In the genomic region with DNA sequence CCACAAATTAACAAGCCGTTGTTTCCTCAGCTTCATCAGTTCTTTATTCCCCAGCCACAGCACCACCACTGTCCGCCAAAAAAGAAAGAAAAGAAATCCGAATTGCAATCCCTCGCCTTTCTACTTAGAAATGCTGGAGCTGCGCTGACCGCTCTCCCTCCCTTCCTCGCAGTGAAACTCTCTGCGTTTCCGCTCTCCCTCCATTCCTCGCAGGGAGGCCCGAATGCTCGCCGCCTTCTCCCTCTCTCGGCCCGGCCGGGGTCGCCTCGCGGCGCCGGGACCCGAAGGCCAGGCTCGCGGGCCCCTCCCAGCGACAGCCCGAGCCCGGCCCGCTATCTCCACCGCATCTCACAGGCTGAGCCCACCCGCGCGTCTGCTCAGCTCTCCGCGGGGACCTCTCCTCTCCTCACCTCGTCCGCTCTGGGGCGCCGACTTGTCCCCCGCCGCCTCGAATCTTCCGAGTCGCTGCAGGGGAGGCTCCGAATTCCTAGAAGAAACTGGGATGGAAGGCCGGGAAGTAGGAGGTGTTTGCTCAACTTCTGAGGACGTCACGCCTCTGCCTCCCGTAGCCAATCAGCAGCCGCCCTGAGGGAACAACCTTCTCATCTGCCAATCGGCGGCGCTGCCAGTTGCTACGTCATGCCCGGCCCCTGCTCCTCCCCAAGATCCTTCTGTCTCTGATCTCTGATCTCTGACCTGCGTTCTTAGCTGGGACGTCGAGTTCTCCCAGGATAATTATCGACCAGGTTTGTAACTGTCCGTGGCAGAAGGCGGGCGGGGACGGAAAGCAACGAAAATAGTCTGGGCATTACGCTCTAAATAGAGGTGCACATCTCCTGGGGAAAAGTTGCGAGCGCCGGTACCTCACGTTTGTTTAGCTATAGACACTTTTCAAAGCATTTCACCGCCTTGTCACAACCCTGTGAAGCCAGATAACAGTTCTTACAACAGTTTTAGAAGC, we compare ENCODE assay signal across 8 cellular contexts. TPM values are rescaled to one million over a fixed set of nuclear protein-coding genes. Genes with fewer than 3 reads are reported as not detected.
A peak's percentile ranks its signal among the peaks of the same experiment; 100 is the strongest.
DNase-seq lines count a peak whose midpoint lies in the region; ATAC-seq and TF ChIP-seq lines count a peak whose summit lies in the region.

Gene AASS (minus strand): TSS at position 499 of the 961 bp plus-strand sequence. CDS start 10,523 bp downstream, outside the sequence.

- H4K20me1 ChIP-seq in smooth muscle cell (ENCODE audit: low read depth): peaks cover 22% of the 10 kb centered on the region

- ATAC-seq in GM18502 (IDR thresholded peaks at IDR 0.05; ENCODE audit: poor library complexity, unreplicated experiment): peak; percentile 100
- ATAC-seq in HG02943 (IDR thresholded peaks at IDR 0.05; ENCODE audit: low read depth, unreplicated experiment): peak; percentile 100

- H3K79me2 ChIP-seq in smooth muscle cell (ENCODE audit: low read depth): peaks cover 30% of the 10 kb centered on the region

- H3K9ac ChIP-seq in smooth muscle cell (ENCODE audit: low read depth): peak within 1 kb of the TSS; percentile 69

- H3K4me2 ChIP-seq in smooth muscle cell: peak within 1 kb of the TSS; percentile 97

- TF ChIP-seq CTCF in smooth muscle cell (IDR thresholded peaks at IDR 0.05; ENCODE audit: borderline replicate concordance, insufficient read depth, poor library complexity, severe bottlenecking): no peak

- peak; percentile 62 for DNase-seq in NCI-H2081 treated with DMSO at 0.1 percent for 48 hours (lab: John Stamatoyannopoulos, UW)
- peak; percentile 55 to 64 for DNase-seq in activated CD4-positive, alpha-beta T cell treated with anti-CD3 and anti-CD28 coated beads for 24 hours (ENCODE audit: low read depth in 2 of 2)
- DNase-seq in cerebellum (ENCODE audit: low spot score): peak; percentile 79
- peak; percentile 96 for DNase-seq in iris pigment epithelial cell (ENCODE audit: low read depth)
- peak; percentile 68 for DNase-seq in smooth muscle cell (lab: John Stamatoyannopoulos, UW; ENCODE audit: unreplicated experiment)
- DNase-seq in NOMO-1 treated with DMSO at 0.1 percent for 48 hours (lab: John Stamatoyannopoulos, UW; ENCODE audit: unreplicated experiment): no peak

- H2AFZ ChIP-seq in smooth muscle cell (ENCODE audit: low read depth): peak within 1 kb of the TSS; percentile 93

- H3K4me1 ChIP-seq in smooth muscle cell (ENCODE audit: low read depth): peaks cover 38% of the 10 kb centered on the region

- H3K36me3 ChIP-seq in smooth muscle cell (ENCODE audit: low read depth): no peaks in the 10 kb centered on the region

- no peaks in the 10 kb centered on the region for H3K27me3 ChIP-seq in smooth muscle cell (ENCODE audit: low read depth)

- H3K9me3 ChIP-seq in smooth muscle cell (replicated peaks; ENCODE audit: low read depth): no peaks in the 10 kb centered on the region

- peaks cover 6% of the 10 kb centered on the region for H3F3A ChIP-seq in smooth muscle cell (ENCODE audit: low read depth)

- WGBS in smooth muscle cell (ENCODE audit: low lambda C conversion rate): under 1% methylated on average over 64 of the region's 69 CpGs

- peak within 1 kb of the TSS; percentile 75 for H3K4me3 ChIP-seq in smooth muscle cell

- peak within 1 kb of the TSS; percentile 79 for H3K27ac ChIP-seq in smooth muscle cell (ENCODE audit: low read depth)

RNA-seq across cellular contexts. Expression of gene AASS, which starts in this region (rescaled TPM):
- 79.6 TPM for total RNA-seq in cerebellum
- 22.8 and 23.8 TPM in 2 replicates for total RNA-seq in smooth muscle cell
- 6.8 and 9.8 TPM in 2 replicates for polyA plus RNA-seq in smooth muscle cell
